Comparison of ENCODE assay signal across 8 cellular contexts in genomic region chr9:76756273-76756650, GRCh38. TPM values are rescaled to one million over a fixed set of nuclear protein-coding genes. Genes with fewer than 3 reads are reported as not detected.
DNase-seq lines count a peak whose midpoint lies in the region; ATAC-seq, FAIRE-seq and TF ChIP-seq lines count a peak whose summit lies in the region.

No MANE protein-coding gene starts in this region.

- peaks cover 2% of the 10 kb centered on the region for H3K4me1 ChIP-seq in NT2/D1 (ENCODE audit: insufficient read depth, insufficient read length)
- H3K4me1 ChIP-seq in upper lobe of right lung = no peaks in the 10 kb centered on the region

- H3K27ac ChIP-seq in upper lobe of right lung = no peak overlapping the region
- H3K27ac ChIP-seq in CD4-positive, alpha-beta T cell (ENCODE audit: low read depth, low read length) = no peak overlapping the region

- H3K9me3 ChIP-seq in NT2/D1 (ENCODE audit: insufficient read depth, low read length) = no peaks in the 10 kb centered on the region
- H3K9me3 ChIP-seq in upper lobe of right lung = no peaks in the 10 kb centered on the region
- no peaks in the 10 kb centered on the region for H3K9me3 ChIP-seq in CD4-positive, alpha-beta T cell (ENCODE audit: control insufficient read depth, low read length)

- CTCF ChIA-PET in CD4-positive, alpha-beta T cell (lab: Charles Lee) = no interaction called here

- no peaks in the 10 kb centered on the region for H3K36me3 ChIP-seq in NT2/D1 (ENCODE audit: insufficient read depth, insufficient read length, low read length)
- H3K36me3 ChIP-seq in upper lobe of right lung = no peaks in the 10 kb centered on the region

- ATAC-seq in HG03175 (IDR thresholded peaks at IDR 0.05; ENCODE audit: unreplicated experiment) (peak; percentile 7), upper lobe of right lung (peak; percentile 72)
- ATAC-seq in CD4-positive, alpha-beta T cell (ENCODE audit: poor library complexity) = no peak

- H3K27me3 ChIP-seq in NT2/D1 (ENCODE audit: insufficient read depth, insufficient read length) (no peaks in the 10 kb centered on the region), upper lobe of right lung (no peaks in the 10 kb centered on the region)
- no peaks in the 10 kb centered on the region for H3K27me3 ChIP-seq in CD4-positive, alpha-beta T cell (ENCODE audit: control insufficient read depth, insufficient read depth, low read length)

- no peak overlapping the region for H3K4me3 Mint-ChIP-seq in CD4-positive, alpha-beta T cell

- H3K9ac ChIP-seq in NT2/D1 (ENCODE audit: insufficient read length, low read depth) = no peak overlapping the region

- no peak overlapping the region for H3K4me3 ChIP-seq in NT2/D1 (ENCODE audit: insufficient read length, low read depth)
- no peak overlapping the region for H3K4me3 ChIP-seq in fibroblast of villous mesenchyme (ENCODE audit: low read depth, low read length)
- H3K4me3 ChIP-seq in upper lobe of right lung = no peak overlapping the region

- FAIRE-seq in GM12892 (lab: Jason Lieb, UNC) = no peak

- no peaks in the 10 kb centered on the region for H3K4me1 Mint-ChIP-seq in CD4-positive, alpha-beta T cell (ENCODE audit: low read depth)

- peak; percentile 56 for DNase-seq in SIG-M5 treated with dmso at 0.1 percent for 504 hours (lab: John Stamatoyannopoulos, UW; ENCODE audit: unreplicated experiment)
- DNase-seq in SIG-M5 (lab: John Stamatoyannopoulos, UW) = no peak
- peak; percentile 16 for DNase-seq in NT2/D1 (ENCODE audit: low read depth, low spot score)
- DNase-seq in fibroblast of villous mesenchyme (ENCODE audit: low read depth) = peak; percentile 20
- no peak for DNase-seq in upper lobe of right lung
- DNase-seq in CD4-positive, alpha-beta T cell = no peak
- no peak for DNase-seq in GM12892 (ENCODE audit: insufficient read length)

- TF ChIP-seq CTCF in fibroblast of villous mesenchyme (IDR thresholded peaks at IDR 0.05; ENCODE audit: insufficient read depth, low read depth, low read length) (peak; percentile 28), upper lobe of right lung (IDR thresholded peaks at IDR 0.05) (peak; percentile 13)
- TF ChIP-seq CTCF in CD4-positive, alpha-beta T cell (IDR thresholded peaks at IDR 0.05) = no peak

- intact Hi-C loops in upper lobe of right lung (cut with DNase I) = no loop called here
- intact Hi-C loops in CD4-positive, alpha-beta T cell (cut with DNase I, micrococcal nuclease) = no loop called here

- TF ChIP-seq POLR2A in GM12892 (IDR thresholded peaks at IDR 0.05; ENCODE audit: low read depth, low read length) = no peak

- peaks cover 7% of the 10 kb centered on the region for H3K27me3 Mint-ChIP-seq in CD4-positive, alpha-beta T cell

- H3K27ac Mint-ChIP-seq in CD4-positive, alpha-beta T cell = no peak overlapping the region

- H3K9me3 Mint-ChIP-seq in CD4-positive, alpha-beta T cell = no peaks in the 10 kb centered on the region

- POLR2A ChIA-PET in CD4-positive, alpha-beta T cell (lab: Charles Lee) = no interaction called here

- no peaks in the 10 kb centered on the region for H3K36me3 Mint-ChIP-seq in CD4-positive, alpha-beta T cell (ENCODE audit: low read depth)

RNA-seq across cellular contexts. Expression of gene PCA3, which starts 8.0 kb away (rescaled TPM):
- total RNA-seq in fibroblast of villous mesenchyme (under 0.01 TPM in 1 of 2 replicates, not detected in the other), upper lobe of right lung (not detected)
- total RNA-seq in CD4-positive, alpha-beta T cell = not detected
- polyA plus RNA-seq in GM12892 (2012; ENCODE audit: missing spikeins) = not detected

Comparison
In these comparisons a context has a peak if more than half of its experiments do, and no peak if none do; other contexts are left out.
1. DNase-seq: peak in SIG-M5 treated with dmso at 0.1 percent for 504 hours (single experiment), NT2/D1 (single experiment) and fibroblast of villous mesenchyme (single experiment); none in SIG-M5 (single experiment), upper lobe of right lung (single experiment), CD4-positive, alpha-beta T cell (0 of 10) and GM12892 (single experiment).